In the genomic region with DNA sequence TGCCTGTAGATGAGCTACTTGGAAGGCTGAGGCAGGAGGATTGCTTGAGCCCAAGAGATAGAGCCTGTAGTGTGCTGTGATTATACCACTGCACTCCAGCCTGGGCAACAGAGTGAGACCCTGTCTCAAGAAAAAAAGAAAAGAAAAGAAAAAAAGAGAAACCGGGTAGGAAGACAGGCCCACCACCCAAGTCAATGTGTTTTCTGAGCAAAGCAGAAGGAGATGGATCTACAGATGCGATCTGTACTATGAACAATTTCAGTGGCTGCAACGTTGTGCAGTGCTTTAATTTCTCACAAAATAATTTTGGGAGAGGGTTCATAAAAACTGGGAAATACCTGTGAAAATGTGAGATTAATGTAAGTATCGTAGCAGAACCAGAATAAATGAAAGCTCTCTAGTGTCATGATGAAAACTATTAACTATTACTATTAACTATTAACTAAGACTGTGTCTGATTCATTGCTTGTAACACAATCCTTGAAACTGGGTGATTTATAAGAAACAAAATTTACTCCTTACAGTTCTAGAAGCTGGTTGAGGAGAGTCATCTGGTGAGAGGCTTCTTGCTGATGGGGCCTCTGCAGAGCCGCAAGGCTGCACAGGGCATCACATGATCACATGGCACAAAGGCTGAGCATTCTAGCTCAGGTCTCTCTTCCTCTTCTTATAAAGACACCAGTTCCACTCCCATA, we compare ENCODE assay signal across 8 cellular contexts.
DNase-seq lines count a peak whose midpoint lies in the region; ATAC-seq and TF ChIP-seq lines count a peak whose summit lies in the region.

No MANE protein-coding gene starts in this region.

- H3K27ac ChIP-seq in DOHH2 (ENCODE audit: low read depth, low read length) (no peak overlapping the region), testis (no peak overlapping the region)

- intact Hi-C loops in testis (cut with DNase I; ENCODE audit: low total_unique reads): no loop called here

- H4K20me1 ChIP-seq in DOHH2 (ENCODE audit: control insufficient read depth, insufficient read depth, low read depth, low read length): no peaks in the 10 kb centered on the region

- no peaks in the 10 kb centered on the region for H3K9me2 ChIP-seq in DOHH2 (replicated peaks; ENCODE audit: control insufficient read depth, low read length)

- H3K27me3 ChIP-seq in DOHH2 (ENCODE audit: control insufficient read depth, low read length) (no peaks in the 10 kb centered on the region), testis (no peaks in the 10 kb centered on the region)

- no peak for TF ChIP-seq CTCF in DOHH2 (IDR thresholded peaks at IDR 0.05; ENCODE audit: low read depth, low read length, poor library complexity, severe bottlenecking)
- TF ChIP-seq CTCF in fibroblast of mammary gland (conservative IDR thresholded peaks at IDR 0.05; ENCODE audit: control insufficient read depth, insufficient read depth, low read depth, low read length): no peak
- TF ChIP-seq CTCF in testis (IDR thresholded peaks at IDR 0.05): no peak

- peaks cover 54% of the 10 kb centered on the region for H3K4me1 ChIP-seq in DOHH2 (ENCODE audit: control insufficient read depth, low read length)
- peaks cover 3% of the 10 kb centered on the region for H3K4me1 ChIP-seq in testis

- WGBS in testis, 2 donors: 91 to 95% methylated on average over 5 of the region's 5 CpGs

- ATAC-seq in GM21526 (IDR thresholded peaks at IDR 0.05; ENCODE audit: low FRiP score, unreplicated experiment): peak; percentile 63
- no peak for ATAC-seq in HG02571 (IDR thresholded peaks at IDR 0.05; ENCODE audit: unreplicated experiment)

- H3K79me2 ChIP-seq in DOHH2 (ENCODE audit: control insufficient read depth, low read length): no peaks in the 10 kb centered on the region

- peak overlapping the region; percentile 69 for H3K4me2 ChIP-seq in DOHH2 (ENCODE audit: low read length)

- 0 out of 2 replicates have a peak overlapping the region, but pooled peaks have one; percentile 5 for H3K4me3 ChIP-seq in DOHH2 (ENCODE audit: low read length)
- H3K4me3 ChIP-seq in fibroblast of mammary gland (ENCODE audit: control insufficient read depth, low read depth, low read length): no peak overlapping the region
- H3K4me3 ChIP-seq in testis: no peak overlapping the region

- H3F3A ChIP-seq in DOHH2 (ENCODE audit: control insufficient read depth, insufficient read depth): peaks cover 11% of the 10 kb centered on the region

- H3K9me3 ChIP-seq in DOHH2 (ENCODE audit: control insufficient read depth, insufficient read depth, low read length) (no peaks in the 10 kb centered on the region), testis (no peaks in the 10 kb centered on the region)

- DNase-seq in M059J (ENCODE audit: low read depth) (peak; percentile 39), fibroblast of mammary gland (ENCODE audit: low read depth) (peak; percentile 45), NCI-H69 (lab: John Stamatoyannopoulos, UW) (no peak), testis (no peak)
- DNase-seq in activated effector memory CD4-positive, alpha-beta T cell treated with anti-CD3 and anti-CD28 coated beads, Interleukin-2, amount 50 U/mL, for 16 hours: no peak

- no peak for TF ChIP-seq POLR2A in testis (IDR thresholded peaks at IDR 0.05)

- no peaks in the 10 kb centered on the region for H3K36me3 ChIP-seq in DOHH2 (ENCODE audit: control insufficient read depth, low read length)
- H3K36me3 ChIP-seq in testis (ENCODE audit: low read depth, missing control alignments): no peaks in the 10 kb centered on the region

Comparison
In these comparisons a context has a peak if more than half of its experiments do, and no peak if none do; other contexts are left out.
1. DNase-seq: peak in M059J (single experiment) and fibroblast of mammary gland (single experiment); none in activated effector memory CD4-positive, alpha-beta T cell treated with anti-CD3 and anti-CD28 coated beads, Interleukin-2, amount 50 U/mL, for 16 hours (single experiment), NCI-H69 (single experiment) and testis (single experiment).